In genomic region chr14:96364911-96365310, GRCh38 we compare ENCODE assay signal across 11 cellular contexts. TPM values are rescaled to one million over a fixed set of nuclear protein-coding genes. Genes with fewer than 3 reads are reported as not detected.
A peak's percentile ranks its signal among the peaks of the same experiment; 100 is the strongest.
DNase-seq lines count a peak whose midpoint lies in the region; ATAC-seq, FAIRE-seq and TF ChIP-seq lines count a peak whose summit lies in the region.
"Had no signal": no experiment of that assay in that cellular context is flagged by ENCODE, and none has a peak within 500 bp of the region (broad histone marks: within the 10 kb centered on the region; RNA-seq: fewer than 3 reads in every experiment).

No MANE protein-coding gene starts in this region.

- DNase-seq in activated CD4-positive, alpha-beta T cell treated with anti-CD3 and anti-CD28 coated beads, Interleukin-2, amount 10 ng/mL, durations not matched to agents 24 days and 14 days = no peak
- no peak for DNase-seq in activated CD4-positive, alpha-beta T cell treated with anti-CD3 and anti-CD28 coated beads, Interleukin-2, amount 50 U/mL, for 48 hours
- DNase-seq in T-helper 17 cell (no peak), fibroblast of villous mesenchyme (ENCODE audit: low read depth) (peak; percentile 6), small intestine (peak; percentile 89), spleen (no peak), tibial artery (no peak), NCI-H526 (lab: John Stamatoyannopoulos, UW) (no peak)
- DNase-seq: ACHN, NCI-H187 had no signal

- no peak overlapping the region for H3K27ac Mint-ChIP-seq in activated CD4-positive, alpha-beta T cell treated with anti-CD3 and anti-CD28 coated beads, Interleukin-2, amount 10 ng/mL, durations not matched to agents 24 days and 14 days
- H3K27ac Mint-ChIP-seq in T-helper 17 cell = no peak overlapping the region

- H3K36me3 Mint-ChIP-seq in activated CD4-positive, alpha-beta T cell treated with anti-CD3 and anti-CD28 coated beads, Interleukin-2, amount 10 ng/mL, durations not matched to agents 24 days and 14 days (ENCODE audit: low read depth) = peaks cover 20% of the 10 kb centered on the region
- peaks cover 2% of the 10 kb centered on the region for H3K36me3 Mint-ChIP-seq in T-helper 17 cell (ENCODE audit: low read depth)

- H3K27me3 ChIP-seq in small intestine (ENCODE audit: control insufficient read depth in 2 of 2, insufficient read depth in 2 of 2, low read length in 2 of 2) = no peaks in the 10 kb centered on the region
- no peaks in the 10 kb centered on the region for H3K27me3 ChIP-seq in spleen (replicated peaks in 1 of 7)
- H3K27me3 ChIP-seq in tibial artery = no peaks in the 10 kb centered on the region
- H3K27me3 ChIP-seq: SJSA1 had no signal

- H3K4me1 Mint-ChIP-seq in activated CD4-positive, alpha-beta T cell treated with anti-CD3 and anti-CD28 coated beads, Interleukin-2, amount 10 ng/mL, durations not matched to agents 24 days and 14 days = peaks cover 36% of the 10 kb centered on the region
- H3K4me1 Mint-ChIP-seq in T-helper 17 cell = peaks cover 43% of the 10 kb centered on the region

- H3K4me3 ChIP-seq in fibroblast of villous mesenchyme (ENCODE audit: low read depth, low read length) (peak overlapping the region; percentile 95), small intestine (ENCODE audit: low read depth in 1 of 2, low read length in 2 of 2) (peak overlapping the region in 1 of 2 donors; percentile 90), spleen (peak overlapping the region in 2 of 8 donors; percentile 99), tibial artery (no peak overlapping the region)

- H3K4me1 ChIP-seq in small intestine (ENCODE audit: control insufficient read depth in 2 of 2, insufficient read depth in 1 of 2, low read depth in 1 of 2, low read length in 1 of 2) = peaks cover 2 to 6% of the 10 kb centered on the region in 2 donors
- peaks cover 15 to 57% (median 41%) of the 10 kb centered on the region in 6 donors for H3K4me1 ChIP-seq in spleen
- H3K4me1 ChIP-seq in tibial artery = peaks cover 0 to 36% (median 19%) of the 10 kb centered on the region in 4 donors

- H3K27ac ChIP-seq in small intestine (ENCODE audit: low read depth in 1 of 2, low read length in 1 of 2) = peak overlapping the region; percentile 88 to 96
- H3K27ac ChIP-seq in spleen = no peak overlapping the region
- H3K27ac ChIP-seq in tibial artery = no peak overlapping the region
- H3K27ac ChIP-seq: SJSA1 had no signal

- ATAC-seq in T-helper 17 cell = no peak

- H3K9me3 ChIP-seq in T-helper 17 cell (ENCODE audit: control insufficient read depth, low read length, poor library complexity, severe bottlenecking) = no peaks in the 10 kb centered on the region
- H3K9me3 ChIP-seq in small intestine (ENCODE audit: control insufficient read depth, low read depth) = no peaks in the 10 kb centered on the region
- H3K9me3 ChIP-seq in spleen = peaks cover 0 to 4% (median 0%) of the 10 kb centered on the region in 8 donors
- H3K9me3 ChIP-seq in tibial artery = no peaks in the 10 kb centered on the region

- no peak for TF ChIP-seq CTCF in fibroblast of villous mesenchyme (IDR thresholded peaks at IDR 0.05; ENCODE audit: insufficient read depth, low read depth, low read length)
- TF ChIP-seq CTCF in spleen (IDR thresholded peaks at IDR 0.05 in 8 of 11, conservative IDR thresholded peaks at IDR 0.05 in 3 of 11) = no peak
- no peak for TF ChIP-seq CTCF in tibial artery (IDR thresholded peaks at IDR 0.05)

- FAIRE-seq in small intestine (lab: Jason Lieb, UNC) = peak; percentile 47

- H3K36me3 ChIP-seq in small intestine (ENCODE audit: control insufficient read depth in 2 of 2, insufficient read depth in 2 of 2, low read length in 2 of 2) (no peaks in the 10 kb centered on the region), spleen (no peaks in the 10 kb centered on the region), tibial artery (no peaks in the 10 kb centered on the region)

- 14 to 63% (median 44%) methylated on average over 3 of the region's 3 CpGs for WGBS in small intestine, 3 donors
- 87 to 93% (median 88%) methylated on average over 3 of the region's 3 CpGs for WGBS in spleen, 5 donors

- intact Hi-C loops in activated CD4-positive, alpha-beta T cell treated with anti-CD3 and anti-CD28 coated beads, Interleukin-2, amount 10 ng/mL, durations not matched to agents 24 days and 14 days (cut with micrococcal nuclease) = loop anchor here (5.0 kb wide), 1 partner anchor 432 kb away; the partner anchor contains the start of gene VRK1
- intact Hi-C loops in spleen (cut with DNase I; ENCODE audit: low total_unique reads) (no loop called here), tibial artery (cut with DNase I; ENCODE audit: low total_unique reads) (no loop called here)

- no peaks in the 10 kb centered on the region for H3K27me3 Mint-ChIP-seq in activated CD4-positive, alpha-beta T cell treated with anti-CD3 and anti-CD28 coated beads, Interleukin-2, amount 10 ng/mL, durations not matched to agents 24 days and 14 days
- H3K27me3 Mint-ChIP-seq in T-helper 17 cell = no peaks in the 10 kb centered on the region

- H3K4me3 Mint-ChIP-seq in activated CD4-positive, alpha-beta T cell treated with anti-CD3 and anti-CD28 coated beads, Interleukin-2, amount 10 ng/mL, durations not matched to agents 24 days and 14 days = peak overlapping the region; percentile 96
- peak overlapping the region; percentile 92 for H3K4me3 Mint-ChIP-seq in T-helper 17 cell

- TF ChIP-seq POLR2A in spleen (IDR thresholded peaks at IDR 0.05) = no peak

- H3K9me3 Mint-ChIP-seq in activated CD4-positive, alpha-beta T cell treated with anti-CD3 and anti-CD28 coated beads, Interleukin-2, amount 10 ng/mL, durations not matched to agents 24 days and 14 days = peaks cover 6% of the 10 kb centered on the region

RNA-seq across cellular contexts. Expression of gene GSKIP, which starts 1.6 kb away (rescaled TPM):
- total RNA-seq in activated CD4-positive, alpha-beta T cell treated with anti-CD3 and anti-CD28 coated beads, Interleukin-2, amount 10 ng/mL, durations not matched to agents 24 days and 14 days = 16.3 and 19.3 TPM in 2 replicates
- 10 to 100 TPM in 1 of 2 donors, 1 to 10 TPM in 1; 9.3 to 13.2 TPM for total RNA-seq in T-helper 17 cell
- total RNA-seq in fibroblast of villous mesenchyme = 35.8 and 45.8 TPM in 2 replicates
- polyA plus RNA-seq in small intestine = 100 to 1,000 TPM in 2 of 3 donors, 10 to 100 TPM in 1; 76.2 to 215 (median 128) TPM
- total RNA-seq in spleen = 10 to 100 TPM; 13.3 to 24.3 (median 18.0) TPM
- 10 to 100 TPM; 11.0 to 16.1 (median 12.5) TPM for polyA plus RNA-seq in spleen

RNA-seq across cellular contexts. Expression of gene ATG2B, which starts 1.8 kb away (rescaled TPM):
- total RNA-seq in activated CD4-positive, alpha-beta T cell treated with anti-CD3 and anti-CD28 coated beads, Interleukin-2, amount 10 ng/mL, durations not matched to agents 24 days and 14 days = 22.8 and 26.1 TPM in 2 replicates
- total RNA-seq in T-helper 17 cell (10 to 100 TPM; 27.8 to 28.7 TPM), fibroblast of villous mesenchyme (31.6 and 32.4 TPM in 2 replicates), spleen (10 to 100 TPM; 25.3 to 38.2 (median 31.1) TPM)
- polyA plus RNA-seq in small intestine (1 to 10 TPM; 3.8 to 5.4 (median 4.4) TPM), spleen (1 to 10 TPM; 2.9 to 4.7 (median 3.9) TPM)

RNA-seq across cellular contexts. Expression of gene AK7, which starts 27.0 kb away (rescaled TPM):
- 0.28 TPM in 1 of 2 replicates, not detected in the other for total RNA-seq in activated CD4-positive, alpha-beta T cell treated with anti-CD3 and anti-CD28 coated beads, Interleukin-2, amount 10 ng/mL, durations not matched to agents 24 days and 14 days
- total RNA-seq in T-helper 17 cell (not detected), fibroblast of villous mesenchyme (0.43 and 0.64 TPM in 2 replicates), spleen (10 to 100 TPM in 2 of 7 donors, 1 to 10 TPM in 5; 2.6 to 10.3 (median 6.1) TPM)
- polyA plus RNA-seq in small intestine (1 to 10 TPM; 1.6 to 3.0 (median 1.8) TPM), spleen (1 to 10 TPM in 2 of 3 donors, under 1 TPM in 1; 0.89 to 2.9 (median 1.2) TPM)
- total RNA-seq: SJSA1 had no signal

Comparison
In these comparisons a context has a peak if more than half of its experiments do, and no peak if none do; other contexts are left out.
1. DNase-seq: peak in fibroblast of villous mesenchyme (single experiment) and small intestine (single experiment); none in activated CD4-positive, alpha-beta T cell treated with anti-CD3 and anti-CD28 coated beads, Interleukin-2, amount 10 ng/mL, durations not matched to agents 24 days and 14 days (single experiment), activated CD4-positive, alpha-beta T cell treated with anti-CD3 and anti-CD28 coated beads, Interleukin-2, amount 50 U/mL, for 48 hours (0 of 2), T-helper 17 cell (0 of 3), spleen (single experiment), tibial artery (0 of 2) and NCI-H526 (0 of 2).
2. H3K27ac ChIP-seq: peak in small intestine (2 of 2); none in spleen (0 of 8) and tibial artery (0 of 2).